In genomic region chr1:100037665-100038400, GRCh38 we compare ENCODE assay signal across 1 cellular context.
TF ChIP-seq lines count a peak whose summit lies in the region.

No MANE protein-coding gene starts in this region.

TF ChIP-seq in K562, 482 proteins besides CTCF, POLR2A, EP300 and RAD21 (continued from another document and continues in another):
- 0 out of 2 replicates have a peak, but pooled peaks have one; percentile 24 for TF ChIP-seq REST (CRISPR knock-in tag; IDR thresholded peaks at IDR 0.05; ENCODE audit: low read depth)
- peak; percentile 83; the same call in 1 of the 2 replicates for TF ChIP-seq KAT7 (CRISPR knock-in tag; IDR thresholded peaks at IDR 0.05; ENCODE audit: borderline replicate concordance)
- no peak for TF ChIP-seq SRSF7 (optimal IDR thresholded peaks at IDR 0.05; ENCODE audit: low read depth, low read length)
- TF ChIP-seq, protein P1, sequence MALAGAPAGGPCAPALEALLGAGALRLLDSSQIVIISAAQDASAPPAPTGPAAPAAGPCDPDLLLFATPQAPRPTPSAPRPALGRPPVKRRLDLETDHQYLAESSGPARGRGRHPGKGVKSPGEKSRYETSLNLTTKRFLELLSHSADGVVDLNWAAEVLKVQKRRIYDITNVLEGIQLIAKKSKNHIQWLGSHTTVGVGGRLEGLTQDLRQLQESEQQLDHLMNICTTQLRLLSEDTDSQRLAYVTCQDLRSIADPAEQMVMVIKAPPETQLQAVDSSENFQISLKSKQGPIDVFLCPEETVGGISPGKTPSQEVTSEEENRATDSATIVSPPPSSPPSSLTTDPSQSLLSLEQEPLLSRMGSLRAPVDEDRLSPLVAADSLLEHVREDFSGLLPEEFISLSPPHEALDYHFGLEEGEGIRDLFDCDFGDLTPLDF (CRISPR knock-in tag; IDR thresholded peaks at IDR 0.05) = peak; percentile 62
- peak; percentile 91 for TF ChIP-seq GATAD2A (IDR thresholded peaks at IDR 0.05)
- TF ChIP-seq FOXA3 (CRISPR knock-in tag; conservative IDR thresholded peaks at IDR 0.05 in 1 of 2, IDR thresholded peaks at IDR 0.05 in 1 of 2) = peak in 1 of 2 experiments; percentile 57; a peak in 1 of 4 replicates
- TF ChIP-seq RB1 (IDR thresholded peaks at IDR 0.05; ENCODE audit: low read depth) = peak; percentile 81
- TF ChIP-seq ZNF174 (CRISPR knock-in tag; IDR thresholded peaks at IDR 0.05) = no peak
- no peak for TF ChIP-seq ZC3H11A (IDR thresholded peaks at IDR 0.05; ENCODE audit: low read depth, low read length)
- no peak for TF ChIP-seq SMARCB1 (IDR thresholded peaks at IDR 0.05; ENCODE audit: insufficient read length, low read depth)
- TF ChIP-seq BACH1 (tag; IDR thresholded peaks at IDR 0.05) = no peak
- TF ChIP-seq FOXM1 (IDR thresholded peaks at IDR 0.05; ENCODE audit: low read depth) = 0 out of 2 replicates have a peak, but pooled peaks have one; percentile 33
- no peak for TF ChIP-seq FOXM1 (CRISPR knock-in tag; IDR thresholded peaks at IDR 0.05; ENCODE audit: low read depth)
- TF ChIP-seq, protein P2, sequence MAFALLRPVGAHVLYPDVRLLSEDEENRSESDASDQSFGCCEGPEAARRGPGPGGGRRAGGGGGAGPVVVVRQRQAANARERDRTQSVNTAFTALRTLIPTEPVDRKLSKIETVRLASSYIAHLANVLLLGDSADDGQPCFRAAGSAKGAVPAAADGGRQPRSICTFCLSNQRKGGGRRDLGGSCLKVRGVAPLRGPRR (CRISPR knock-in tag; IDR thresholded peaks at IDR 0.05) = no peak
- TF ChIP-seq, protein P3, sequence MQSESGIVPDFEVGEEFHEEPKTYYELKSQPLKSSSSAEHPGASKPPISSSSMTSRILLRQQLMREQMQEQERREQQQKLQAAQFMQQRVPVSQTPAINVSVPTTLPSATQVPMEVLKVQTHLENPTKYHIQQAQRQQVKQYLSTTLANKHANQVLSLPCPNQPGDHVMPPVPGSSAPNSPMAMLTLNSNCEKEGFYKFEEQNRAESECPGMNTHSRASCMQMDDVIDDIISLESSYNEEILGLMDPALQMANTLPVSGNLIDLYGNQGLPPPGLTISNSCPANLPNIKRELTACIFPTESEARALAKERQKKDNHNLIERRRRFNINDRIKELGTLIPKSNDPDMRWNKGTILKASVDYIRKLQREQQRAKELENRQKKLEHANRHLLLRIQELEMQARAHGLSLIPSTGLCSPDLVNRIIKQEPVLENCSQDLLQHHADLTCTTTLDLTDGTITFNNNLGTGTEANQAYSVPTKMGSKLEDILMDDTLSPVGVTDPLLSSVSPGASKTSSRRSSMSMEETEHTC (IDR thresholded peaks at IDR 0.05) = 0 out of 2 replicates have a peak, but pooled peaks have one; percentile 70
- TF ChIP-seq TSC22D4 (tag; IDR thresholded peaks at IDR 0.05) = no peak
- TF ChIP-seq, protein P4, sequence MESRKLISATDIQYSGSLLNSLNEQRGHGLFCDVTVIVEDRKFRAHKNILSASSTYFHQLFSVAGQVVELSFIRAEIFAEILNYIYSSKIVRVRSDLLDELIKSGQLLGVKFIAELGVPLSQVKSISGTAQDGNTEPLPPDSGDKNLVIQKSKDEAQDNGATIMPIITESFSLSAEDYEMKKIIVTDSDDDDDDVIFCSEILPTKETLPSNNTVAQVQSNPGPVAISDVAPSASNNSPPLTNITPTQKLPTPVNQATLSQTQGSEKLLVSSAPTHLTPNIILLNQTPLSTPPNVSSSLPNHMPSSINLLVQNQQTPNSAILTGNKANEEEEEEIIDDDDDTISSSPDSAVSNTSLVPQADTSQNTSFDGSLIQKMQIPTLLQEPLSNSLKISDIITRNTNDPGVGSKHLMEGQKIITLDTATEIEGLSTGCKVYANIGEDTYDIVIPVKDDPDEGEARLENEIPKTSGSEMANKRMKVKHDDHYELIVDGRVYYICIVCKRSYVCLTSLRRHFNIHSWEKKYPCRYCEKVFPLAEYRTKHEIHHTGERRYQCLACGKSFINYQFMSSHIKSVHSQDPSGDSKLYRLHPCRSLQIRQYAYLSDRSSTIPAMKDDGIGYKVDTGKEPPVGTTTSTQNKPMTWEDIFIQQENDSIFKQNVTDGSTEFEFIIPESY (CRISPR knock-in tag; IDR thresholded peaks at IDR 0.05) = 0 out of 2 replicates have a peak, but pooled peaks have one; percentile 8
- TF ChIP-seq THRAP3 (IDR thresholded peaks at IDR 0.05; ENCODE audit: borderline replicate concordance) = no peak
- TF ChIP-seq, protein P5, sequence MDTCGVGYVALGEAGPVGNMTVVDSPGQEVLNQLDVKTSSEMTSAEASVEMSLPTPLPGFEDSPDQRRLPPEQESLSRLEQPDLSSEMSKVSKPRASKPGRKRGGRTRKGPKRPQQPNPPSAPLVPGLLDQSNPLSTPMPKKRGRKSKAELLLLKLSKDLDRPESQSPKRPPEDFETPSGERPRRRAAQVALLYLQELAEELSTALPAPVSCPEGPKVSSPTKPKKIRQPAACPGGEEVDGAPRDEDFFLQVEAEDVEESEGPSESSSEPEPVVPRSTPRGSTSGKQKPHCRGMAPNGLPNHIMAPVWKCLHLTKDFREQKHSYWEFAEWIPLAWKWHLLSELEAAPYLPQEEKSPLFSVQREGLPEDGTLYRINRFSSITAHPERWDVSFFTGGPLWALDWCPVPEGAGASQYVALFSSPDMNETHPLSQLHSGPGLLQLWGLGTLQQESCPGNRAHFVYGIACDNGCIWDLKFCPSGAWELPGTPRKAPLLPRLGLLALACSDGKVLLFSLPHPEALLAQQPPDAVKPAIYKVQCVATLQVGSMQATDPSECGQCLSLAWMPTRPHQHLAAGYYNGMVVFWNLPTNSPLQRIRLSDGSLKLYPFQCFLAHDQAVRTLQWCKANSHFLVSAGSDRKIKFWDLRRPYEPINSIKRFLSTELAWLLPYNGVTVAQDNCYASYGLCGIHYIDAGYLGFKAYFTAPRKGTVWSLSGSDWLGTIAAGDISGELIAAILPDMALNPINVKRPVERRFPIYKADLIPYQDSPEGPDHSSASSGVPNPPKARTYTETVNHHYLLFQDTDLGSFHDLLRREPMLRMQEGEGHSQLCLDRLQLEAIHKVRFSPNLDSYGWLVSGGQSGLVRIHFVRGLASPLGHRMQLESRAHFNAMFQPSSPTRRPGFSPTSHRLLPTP (IDR thresholded peaks at IDR 0.05; ENCODE audit: borderline replicate concordance, extremely low read depth, insufficient read length) = no peak
- TF ChIP-seq ZFX (CRISPR knock-in tag; IDR thresholded peaks at IDR 0.05) = peak; percentile 85
- no peak for TF ChIP-seq HNRNPLL (IDR thresholded peaks at IDR 0.05; ENCODE audit: low read depth, low read length, poor library complexity, severe bottlenecking)
- TF ChIP-seq TOE1 (IDR thresholded peaks at IDR 0.05; ENCODE audit: borderline replicate concordance) = peak; percentile 22; the same call in 1 of the 2 replicates
- peak; percentile 89 for TF ChIP-seq TOE1 (CRISPR knock-in tag; IDR thresholded peaks at IDR 0.05; ENCODE audit: borderline replicate concordance, low read depth)
- TF ChIP-seq SIN3B (IDR thresholded peaks at IDR 0.05; ENCODE audit: low read depth) = peak; percentile 43; the same call in 1 of the 2 replicates
- TF ChIP-seq HLTF (IDR thresholded peaks at IDR 0.05) = 0 out of 2 replicates have a peak, but pooled peaks have one; percentile 69
- no peak for TF ChIP-seq CHCHD3 (CRISPR knock-in tag; IDR thresholded peaks at IDR 0.05)
- TF ChIP-seq KDM2B (CRISPR knock-in tag; IDR thresholded peaks at IDR 0.05) = no peak
- TF ChIP-seq SP1 (CRISPR knock-in tag; IDR thresholded peaks at IDR 0.05) = peak; percentile 90
- no peak for TF ChIP-seq CC2D1A (IDR thresholded peaks at IDR 0.05)
- no peak for TF ChIP-seq TCF7 (IDR thresholded peaks at IDR 0.05; ENCODE audit: borderline replicate concordance)
- no peak for TF ChIP-seq ZNF354B (CRISPR knock-in tag; IDR thresholded peaks at IDR 0.05)
- peak; percentile 69 for TF ChIP-seq STAT6 (CRISPR knock-in tag; IDR thresholded peaks at IDR 0.05)
- peak in 1 of 2 experiments; percentile 51; a peak in 1 of 3 replicates for TF ChIP-seq CBX3 (IDR thresholded peaks at IDR 0.05; ENCODE audit: borderline replicate concordance in 1 of 2, low read length in 2 of 2)
- no peak for TF ChIP-seq ZNF316 (IDR thresholded peaks at IDR 0.05)
- TF ChIP-seq ARHGAP35 (IDR thresholded peaks at IDR 0.05; ENCODE audit: partially characterized antibody) = no peak
- TF ChIP-seq MAZ (CRISPR knock-in tag; conservative IDR thresholded peaks at IDR 0.05 in 1 of 2, IDR thresholded peaks at IDR 0.05 in 1 of 2) = peak; percentile 88 to 97
- TF ChIP-seq PHF8 (IDR thresholded peaks at IDR 0.05; ENCODE audit: borderline replicate concordance, low read length) = peak; percentile 98
- no peak for TF ChIP-seq BMI1 (IDR thresholded peaks at IDR 0.05; ENCODE audit: low read length)
- TF ChIP-seq FOS (IDR thresholded peaks at IDR 0.05; ENCODE audit: extremely low read depth, insufficient read length) = no peak
- TF ChIP-seq, protein P6, sequence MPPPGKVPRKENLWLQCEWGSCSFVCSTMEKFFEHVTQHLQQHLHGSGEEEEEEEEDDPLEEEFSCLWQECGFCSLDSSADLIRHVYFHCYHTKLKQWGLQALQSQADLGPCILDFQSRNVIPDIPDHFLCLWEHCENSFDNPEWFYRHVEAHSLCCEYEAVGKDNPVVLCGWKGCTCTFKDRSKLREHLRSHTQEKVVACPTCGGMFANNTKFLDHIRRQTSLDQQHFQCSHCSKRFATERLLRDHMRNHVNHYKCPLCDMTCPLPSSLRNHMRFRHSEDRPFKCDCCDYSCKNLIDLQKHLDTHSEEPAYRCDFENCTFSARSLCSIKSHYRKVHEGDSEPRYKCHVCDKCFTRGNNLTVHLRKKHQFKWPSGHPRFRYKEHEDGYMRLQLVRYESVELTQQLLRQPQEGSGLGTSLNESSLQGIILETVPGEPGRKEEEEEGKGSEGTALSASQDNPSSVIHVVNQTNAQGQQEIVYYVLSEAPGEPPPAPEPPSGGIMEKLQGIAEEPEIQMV (tag; conservative IDR thresholded peaks at IDR 0.05; ENCODE audit: low read depth) = no peak
- TF ChIP-seq GTF2E2 (tag; IDR thresholded peaks at IDR 0.05) = peak; percentile 67; the same call in 1 of the 2 replicates
- TF ChIP-seq ZBTB26 (CRISPR knock-in tag; IDR thresholded peaks at IDR 0.05) = no peak
- TF ChIP-seq, protein P7, sequence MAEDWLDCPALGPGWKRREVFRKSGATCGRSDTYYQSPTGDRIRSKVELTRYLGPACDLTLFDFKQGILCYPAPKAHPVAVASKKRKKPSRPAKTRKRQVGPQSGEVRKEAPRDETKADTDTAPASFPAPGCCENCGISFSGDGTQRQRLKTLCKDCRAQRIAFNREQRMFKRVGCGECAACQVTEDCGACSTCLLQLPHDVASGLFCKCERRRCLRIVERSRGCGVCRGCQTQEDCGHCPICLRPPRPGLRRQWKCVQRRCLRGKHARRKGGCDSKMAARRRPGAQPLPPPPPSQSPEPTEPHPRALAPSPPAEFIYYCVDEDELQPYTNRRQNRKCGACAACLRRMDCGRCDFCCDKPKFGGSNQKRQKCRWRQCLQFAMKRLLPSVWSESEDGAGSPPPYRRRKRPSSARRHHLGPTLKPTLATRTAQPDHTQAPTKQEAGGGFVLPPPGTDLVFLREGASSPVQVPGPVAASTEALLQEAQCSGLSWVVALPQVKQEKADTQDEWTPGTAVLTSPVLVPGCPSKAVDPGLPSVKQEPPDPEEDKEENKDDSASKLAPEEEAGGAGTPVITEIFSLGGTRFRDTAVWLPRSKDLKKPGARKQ (CRISPR knock-in tag; IDR thresholded peaks at IDR 0.05) = no peak
- peak; percentile 69 for TF ChIP-seq PHF20 (IDR thresholded peaks at IDR 0.05; ENCODE audit: partially characterized antibody)
- no peak for TF ChIP-seq HMG20B (CRISPR knock-in tag; IDR thresholded peaks at IDR 0.05)
